39 cellular contexts compared by ENCODE assay signal in genomic region chr2:24939353-24939752, GRCh38.
"Had no signal": no experiment of that assay in that cellular context is flagged by ENCODE, and none has a peak within 500 bp of the region (broad histone marks: within the 10 kb centered on the region; RNA-seq: fewer than 3 reads in every experiment).

No MANE protein-coding gene starts in this region.

- H3K36me3 ChIP-seq: adrenal gland, ascending aorta, brain microvascular endothelial cell, breast epithelium, cardiac muscle cell had no signal

- DNase-seq: activated effector memory CD4-positive, alpha-beta T cell treated with anti-CD3 and anti-CD28 coated beads, Interleukin-2, amount 50 U/mL, for 16 hours; activated effector memory CD4-positive, alpha-beta T cell treated with Interleukin-2 at 50 U/mL for 16 hours; activated gamma-delta T cell; activated gamma-delta T cell treated with Interleukin-2 at 50 U/mL for 16 hours; activated naive CD4-positive, alpha-beta T cell; activated naive CD4-positive, alpha-beta T cell treated with anti-CD3 and anti-CD28 coated beads for 36 hours; activated naive CD4-positive, alpha-beta T cell treated with anti-CD3 and anti-CD28 coated beads, Interleukin-2, amount 10 ng/mL, durations not matched to agents 7 days and 5 days; activated naive CD4-positive, alpha-beta T cell treated with anti-CD3 and anti-CD28 coated beads, Interleukin-2, amount 50 U/mL, for 16 hours; activated naive CD4-positive, alpha-beta T cell treated with Interleukin-2 at 50 U/mL for 16 hours; activated naive CD8-positive, alpha-beta T cell treated with anti-CD3 and anti-CD28 coated beads for 36 hours; activated naive CD8-positive, alpha-beta T cell treated with anti-CD3 and anti-CD28 coated beads, Interleukin-2, amount 10 ng/mL, durations not matched to agents 7 days and 5 days; activated naive CD8-positive, alpha-beta T cell treated with anti-CD3 and anti-CD28 coated beads, Interleukin-2, amount 50 U/mL, for 24 hours; activated T-cell treated with anti-CD3 and anti-CD28 coated beads, Interleukin-2, amount 50 U/mL, for 1 hour; activated T-cell treated with anti-CD3 and anti-CD28 coated beads, Interleukin-2, amount 50 U/mL, for 24 hours; activated T-cell treated with anti-CD3 and anti-CD28 coated beads, Interleukin-2, amount 50 U/mL, for 4 hours; activated T-cell treated with anti-CD3 and anti-CD28 coated beads, Interleukin-2, amount 50 U/mL, for 48 hours; activated T-cell treated with anti-CD3 and anti-CD28 coated beads, Interleukin-2, amount 50 U/mL, for 72 hours; adrenal gland; amniotic stem cell; amygdala; anterior cingulate cortex; aorta; body of pancreas; brain microvascular endothelial cell; caudate nucleus; central memory CD4-positive, alpha-beta T cell; cerebellar nuclear complex had no signal

- H3K27ac Mint-ChIP-seq: activated naive CD4-positive, alpha-beta T cell treated with anti-CD3 and anti-CD28 coated beads for 36 hours; activated naive CD4-positive, alpha-beta T cell treated with anti-CD3 and anti-CD28 coated beads, Interleukin-2, amount 10 ng/mL, durations not matched to agents 7 days and 5 days; activated naive CD4-positive, alpha-beta T cell treated with anti-CD3 and anti-CD28 coated beads, Interleukin-2, amount 50 U/mL, for 24 hours; activated naive CD4-positive, alpha-beta T cell treated with anti-CD3 and anti-CD28 coated beads, Interleukin-2, amount 50 U/mL, for 72 hours; activated naive CD8-positive, alpha-beta T cell; activated naive CD8-positive, alpha-beta T cell treated with anti-CD3 and anti-CD28 coated beads for 36 hours; activated naive CD8-positive, alpha-beta T cell treated with anti-CD3 and anti-CD28 coated beads, Interleukin-2, amount 10 ng/mL, durations not matched to agents 7 days and 5 days; activated naive CD8-positive, alpha-beta T cell treated with anti-CD3 and anti-CD28 coated beads, Interleukin-2, amount 50 U/mL, for 24 hours; activated T-cell treated with anti-CD3 and anti-CD28 coated beads, Interleukin-2, amount 50 U/mL, for 24 hours; activated T-cell treated with anti-CD3 and anti-CD28 coated beads, Interleukin-2, amount 50 U/mL, for 72 hours; activated T-helper 1 cell treated with anti-CD3 and anti-CD28 coated beads, Interleukin-12 subunit alpha, Interleukin-12 subunit beta, Interleukin-2, Interleukin-4 antibody, amounts not matched to agents 30 ng/mL and 10 ng/mL and 1 ng/mL, durations not matched to agents 14 hours and 24 hours and 36 hours; activated T-helper 17 cell treated with anti-CD3 and anti-CD28 coated beads, Interleukin-2, amount 50 U/mL, for 72 hours; activated T-helper 2 cell treated with anti-CD3 and anti-CD28 coated beads, Interferon-gamma antibody, Interleukin-2, Interleukin-4, amounts not matched to agents 10 μg/mL and 5 μg/mL and 100 μg/mL, durations not matched to agents 14 hours and 24 hours and 36 hours had no signal

- H3K36me3 Mint-ChIP-seq: activated naive CD4-positive, alpha-beta T cell treated with anti-CD3 and anti-CD28 coated beads, Interleukin-2, amount 10 ng/mL, durations not matched to agents 7 days and 5 days; activated naive CD4-positive, alpha-beta T cell treated with anti-CD3 and anti-CD28 coated beads, Interleukin-2, amount 50 U/mL, for 72 hours; activated naive CD8-positive, alpha-beta T cell treated with anti-CD3 and anti-CD28 coated beads for 36 hours; activated naive CD8-positive, alpha-beta T cell treated with anti-CD3 and anti-CD28 coated beads, Interleukin-2, amount 10 ng/mL, durations not matched to agents 7 days and 5 days; brain had no signal

- H3K4me1 ChIP-seq: adrenal gland, ascending aorta, body of pancreas, breast epithelium had no signal

- H3K27ac ChIP-seq: adrenal gland, ascending aorta, body of pancreas, brain microvascular endothelial cell, breast epithelium, cardiac muscle cell had no signal

- ATAC-seq: activated naive CD4-positive, alpha-beta T cell treated with anti-CD3 and anti-CD28 coated beads, Interleukin-2, amount 50 U/mL, for 72 hours; activated naive CD8-positive, alpha-beta T cell treated with anti-CD3 and anti-CD28 coated beads, Interleukin-2, amount 50 U/mL, for 24 hours; activated T-cell treated with anti-CD3 and anti-CD28 coated beads, Interleukin-2, amount 50 U/mL, for 4 hours; activated T-cell treated with anti-CD3 and anti-CD28 coated beads, Interleukin-2, amount 50 U/mL, for 72 hours; activated T-helper 17 cell treated with anti-CD3 and anti-CD28 coated beads, Interleukin-2, amount 50 U/mL, for 72 hours; body of pancreas had no signal

- H3K9me3 ChIP-seq: adrenal gland, ascending aorta, body of pancreas, breast epithelium had no signal

- H3K27me3 ChIP-seq: adrenal gland, ascending aorta, body of pancreas, brain microvascular endothelial cell, breast epithelium, cardiac muscle cell had no signal

- H3K4me3 Mint-ChIP-seq: activated naive CD4-positive, alpha-beta T cell treated with anti-CD3 and anti-CD28 coated beads for 36 hours; activated naive CD4-positive, alpha-beta T cell treated with anti-CD3 and anti-CD28 coated beads, Interleukin-2, amount 10 ng/mL, durations not matched to agents 7 days and 5 days; activated naive CD4-positive, alpha-beta T cell treated with anti-CD3 and anti-CD28 coated beads, Interleukin-2, amount 50 U/mL, for 24 hours; activated naive CD8-positive, alpha-beta T cell; activated naive CD8-positive, alpha-beta T cell treated with anti-CD3 and anti-CD28 coated beads for 36 hours; activated naive CD8-positive, alpha-beta T cell treated with anti-CD3 and anti-CD28 coated beads, Interleukin-2, amount 10 ng/mL, durations not matched to agents 7 days and 5 days; activated naive CD8-positive, alpha-beta T cell treated with anti-CD3 and anti-CD28 coated beads, Interleukin-2, amount 50 U/mL, for 24 hours; activated T-cell treated with anti-CD3 and anti-CD28 coated beads, Interleukin-2, amount 50 U/mL, for 24 hours; activated T-cell treated with anti-CD3 and anti-CD28 coated beads, Interleukin-2, amount 50 U/mL, for 4 hours; activated T-cell treated with anti-CD3 and anti-CD28 coated beads, Interleukin-2, amount 50 U/mL, for 72 hours; activated T-helper 1 cell treated with anti-CD3 and anti-CD28 coated beads, Interleukin-12 subunit alpha, Interleukin-12 subunit beta, Interleukin-2, Interleukin-4 antibody, amounts not matched to agents 30 ng/mL and 10 ng/mL and 1 ng/mL, durations not matched to agents 14 hours and 24 hours and 36 hours; activated T-helper 17 cell treated with anti-CD3 and anti-CD28 coated beads, Interleukin-2, amount 50 U/mL, for 72 hours; central memory CD8-positive, alpha-beta T cell had no signal

- H3K4me3 ChIP-seq: adrenal gland, ascending aorta, body of pancreas, breast epithelium, cardiac muscle cell had no signal

- FAIRE-seq: bronchial epithelial cell had no signal

- H3K4me1 Mint-ChIP-seq: activated naive CD4-positive, alpha-beta T cell treated with anti-CD3 and anti-CD28 coated beads, Interleukin-2, amount 10 ng/mL, durations not matched to agents 7 days and 5 days; activated naive CD4-positive, alpha-beta T cell treated with anti-CD3 and anti-CD28 coated beads, Interleukin-2, amount 50 U/mL, for 24 hours; activated naive CD8-positive, alpha-beta T cell treated with anti-CD3 and anti-CD28 coated beads for 36 hours; activated naive CD8-positive, alpha-beta T cell treated with anti-CD3 and anti-CD28 coated beads, Interleukin-2, amount 10 ng/mL, durations not matched to agents 7 days and 5 days; activated naive CD8-positive, alpha-beta T cell treated with anti-CD3 and anti-CD28 coated beads, Interleukin-2, amount 50 U/mL, for 24 hours; activated T-helper 17 cell treated with anti-CD3 and anti-CD28 coated beads, Interleukin-2, amount 50 U/mL, for 72 hours; central memory CD8-positive, alpha-beta T cell had no signal

- H3K27me3 Mint-ChIP-seq: activated naive CD4-positive, alpha-beta T cell treated with anti-CD3 and anti-CD28 coated beads, Interleukin-2, amount 50 U/mL, for 24 hours; activated naive CD8-positive, alpha-beta T cell; activated naive CD8-positive, alpha-beta T cell treated with anti-CD3 and anti-CD28 coated beads for 36 hours; activated T-cell treated with anti-CD3 and anti-CD28 coated beads, Interleukin-2, amount 50 U/mL, for 24 hours; activated T-helper 17 cell treated with anti-CD3 and anti-CD28 coated beads, Interleukin-2, amount 50 U/mL, for 72 hours; brain; central memory CD8-positive, alpha-beta T cell had no signal

- H3K9me3 Mint-ChIP-seq: activated naive CD4-positive, alpha-beta T cell treated with anti-CD3 and anti-CD28 coated beads for 36 hours; activated naive CD4-positive, alpha-beta T cell treated with anti-CD3 and anti-CD28 coated beads, Interleukin-2, amount 10 ng/mL, durations not matched to agents 7 days and 5 days; activated naive CD4-positive, alpha-beta T cell treated with anti-CD3 and anti-CD28 coated beads, Interleukin-2, amount 50 U/mL, for 24 hours; activated naive CD4-positive, alpha-beta T cell treated with anti-CD3 and anti-CD28 coated beads, Interleukin-2, amount 50 U/mL, for 72 hours; activated naive CD8-positive, alpha-beta T cell treated with anti-CD3 and anti-CD28 coated beads for 36 hours; activated naive CD8-positive, alpha-beta T cell treated with anti-CD3 and anti-CD28 coated beads, Interleukin-2, amount 10 ng/mL, durations not matched to agents 7 days and 5 days; activated naive CD8-positive, alpha-beta T cell treated with anti-CD3 and anti-CD28 coated beads, Interleukin-2, amount 50 U/mL, for 24 hours; activated T-cell treated with anti-CD3 and anti-CD28 coated beads, Interleukin-2, amount 50 U/mL, for 24 hours; activated T-cell treated with anti-CD3 and anti-CD28 coated beads, Interleukin-2, amount 50 U/mL, for 4 hours; activated T-cell treated with anti-CD3 and anti-CD28 coated beads, Interleukin-2, amount 50 U/mL, for 72 hours; activated T-helper 1 cell treated with anti-CD3 and anti-CD28 coated beads, Interleukin-12 subunit alpha, Interleukin-12 subunit beta, Interleukin-2, Interleukin-4 antibody, amounts not matched to agents 30 ng/mL and 10 ng/mL and 1 ng/mL, durations not matched to agents 14 hours and 24 hours and 36 hours; activated T-helper 17 cell treated with anti-CD3 and anti-CD28 coated beads, Interleukin-2, amount 50 U/mL, for 72 hours; activated T-helper 2 cell treated with anti-CD3 and anti-CD28 coated beads, Interferon-gamma antibody, Interleukin-2, Interleukin-4, amounts not matched to agents 10 μg/mL and 5 μg/mL and 100 μg/mL, durations not matched to agents 14 hours and 24 hours and 36 hours; brain; central memory CD8-positive, alpha-beta T cell had no signal
